Comparison of ENCODE assay signal across 14 cellular contexts in the genomic region with DNA sequence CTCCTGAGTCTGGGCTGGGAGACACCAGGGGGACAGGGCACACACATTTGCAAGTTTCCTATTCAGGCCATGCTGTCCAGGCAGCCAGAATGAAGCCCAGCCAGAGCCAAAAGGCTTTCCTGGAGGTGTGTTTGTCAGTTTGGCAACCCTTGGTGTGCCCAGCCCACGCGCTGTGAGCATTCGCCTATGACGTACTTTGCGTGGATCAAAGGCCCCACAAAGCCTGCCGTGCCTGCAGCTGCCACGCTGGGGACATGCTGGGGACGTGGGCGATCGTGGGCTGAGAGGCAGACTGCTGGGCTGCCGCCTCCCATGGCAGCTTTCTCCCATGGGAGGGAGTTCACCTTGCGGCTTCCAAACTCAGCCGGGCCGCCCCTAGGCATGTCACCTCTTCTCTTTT. TPM values are rescaled to one million over a fixed set of nuclear protein-coding genes. Genes with fewer than 3 reads are reported as not detected.
DNase-seq lines count a peak whose midpoint lies in the region; ATAC-seq and TF ChIP-seq lines count a peak whose summit lies in the region.
"Had no signal": no experiment of that assay in that cellular context is flagged by ENCODE, and none has a peak within 500 bp of the region (broad histone marks: within the 10 kb centered on the region; RNA-seq: fewer than 3 reads in every experiment).

No MANE protein-coding gene starts in this region.

- no peak for ATAC-seq in HG03139 (IDR thresholded peaks at IDR 0.05; ENCODE audit: unreplicated experiment)

- H3K27me3 Mint-ChIP-seq in Caco-2 (ENCODE audit: insufficient read depth, unreplicated experiment), result no peaks in the 10 kb centered on the region

- H3K4me1 Mint-ChIP-seq in Caco-2 (ENCODE audit: low read depth, unreplicated experiment), result peaks cover 10% of the 10 kb centered on the region

- no peaks in the 10 kb centered on the region for H3K9me3 ChIP-seq in Caco-2
- H3K9me3 ChIP-seq: BLaER1 treated with 17β-estradiol and CSF1 and Interleukin-3, amounts not matched to agents 10 nM and 100 nM had no signal

- no peaks in the 10 kb centered on the region for H3K36me3 Mint-ChIP-seq in Caco-2 (ENCODE audit: insufficient read depth, unreplicated experiment)
- H3K36me3 Mint-ChIP-seq: brain had no signal

- BruUV-seq in Caco-2 (replicated peaks; lab: Mats Ljungman, UMichigan), result no TSS peak

- no peaks in the 10 kb centered on the region for H3K9me3 Mint-ChIP-seq in Caco-2 (ENCODE audit: unreplicated experiment)
- H3K9me3 Mint-ChIP-seq: brain had no signal

- H3K4me3 ChIP-seq in dorsolateral prefrontal cortex (peak overlapping the region in 3 of 59 donors; percentile 2 to 17 (median 6)), Caco-2 (ENCODE audit: low read depth, low read length) (no peak overlapping the region)
- H3K4me3 ChIP-seq: BLaER1 treated with 17β-estradiol and CSF1 and Interleukin-3, amounts not matched to agents 10 nM and 100 nM had no signal

- intact Hi-C loops in dorsolateral prefrontal cortex (cut with DNase I), result no loop called here
- intact Hi-C loops in Caco-2 (cut with micrococcal nuclease; ENCODE audit: unreplicated experiment), result no loop called here

- CTCF ChIA-PET in Caco-2 (lab: Charles Lee), result interaction anchor here (0.9 kb wide), 1 partner anchor 555 kb away, joined by 3 read pairs; no protein-coding TSS in a partner anchor

- H3K27ac ChIP-seq in dorsolateral prefrontal cortex, result no peak overlapping the region
- H3K27ac ChIP-seq: BLaER1 treated with 17β-estradiol and CSF1 and Interleukin-3, amounts not matched to agents 10 nM and 100 nM had no signal

- H3K27ac Mint-ChIP-seq in Caco-2 (ENCODE audit: unreplicated experiment), result no peak overlapping the region
- H3K27ac Mint-ChIP-seq: brain had no signal

- no peaks in the 10 kb centered on the region for H3K36me3 ChIP-seq in Caco-2 (ENCODE audit: control insufficient read depth, insufficient read depth, low read length)
- H3K36me3 ChIP-seq: BLaER1 treated with 17β-estradiol and CSF1 and Interleukin-3, amounts not matched to agents 10 nM and 100 nM had no signal

- no peak overlapping the region for H3K4me3 Mint-ChIP-seq in Caco-2 (ENCODE audit: unreplicated experiment)
- H3K4me3 Mint-ChIP-seq: brain had no signal

- H3K4me1 ChIP-seq in Caco-2, result no peaks in the 10 kb centered on the region; the same call in 1 of the 2 replicates

- peak in 3 of 5 donors; percentile 40 to 63 (median 58) for DNase-seq in T-helper 1 cell
- DNase-seq in activated T-cell treated with anti-CD3 and anti-CD28 coated beads for 48 hours (ENCODE audit: low read depth), result peak; percentile 36
- peak in 9 of 10 donors; percentile 21 to 84 (median 59) for DNase-seq in dorsolateral prefrontal cortex
- peak; percentile 83 for DNase-seq in stimulated activated CD4-positive, alpha-beta T cell treated with anti-CD3 and anti-CD28 coated beads, Interleukin-2, amount 100 ng/mL, for 4 hours (ENCODE audit: low read depth)
- DNase-seq in NCI-H128 (lab: John Stamatoyannopoulos, UW; ENCODE audit: unreplicated experiment), result no peak
- no peak for DNase-seq in Caco-2
- DNase-seq in NCI-H2107 treated with DMSO at 0.1 percent for 48 hours (lab: John Stamatoyannopoulos, UW; ENCODE audit: unreplicated experiment), result no peak
- DNase-seq: EL, KG1, NCI-H1930 had no signal

- POLR2A ChIA-PET in Caco-2 (lab: Charles Lee), result no interaction called here

- H3K27me3 ChIP-seq in dorsolateral prefrontal cortex (no peaks in the 10 kb centered on the region), Caco-2 (replicated peaks; ENCODE audit: control insufficient read depth, insufficient read depth, low read length) (no peaks in the 10 kb centered on the region)

- no peak for TF ChIP-seq CTCF in dorsolateral prefrontal cortex (IDR thresholded peaks at IDR 0.05 in 54 of 56, conservative IDR thresholded peaks at IDR 0.05 in 2 of 56; ENCODE audit: low read depth in 1 of 56, partially characterized antibody in 56 of 56)
- no peak for TF ChIP-seq CTCF in Caco-2 (IDR thresholded peaks at IDR 0.05; ENCODE audit: insufficient read depth in 1 of 2, low read depth in 1 of 2, low read length in 1 of 2, severe bottlenecking in 1 of 2, unreplicated experiment in 1 of 2)

RNA-seq across cellular contexts. Expression of a gene that starts 57.5 kb away (rescaled TPM):
- total RNA-seq in dorsolateral prefrontal cortex, result 1 to 10 TPM in 118 of 120 experiments, under 1 TPM in 2; 0.71 to 7.4 (median 2.6) TPM
- total RNA-seq in Caco-2 (2022), result not detected in 2 replicates
- total RNA-seq: RPMI7951 had no signal

Comparison
In these comparisons a context has a peak if more than half of its experiments do, and no peak if none do; other contexts are left out.
1. DNase-seq: peak in T-helper 1 cell (3 of 5), activated T-cell treated with anti-CD3 and anti-CD28 coated beads for 48 hours (single experiment), dorsolateral prefrontal cortex (9 of 10) and stimulated activated CD4-positive, alpha-beta T cell treated with anti-CD3 and anti-CD28 coated beads, Interleukin-2, amount 100 ng/mL, for 4 hours (single experiment); none in NCI-H128 (single experiment), Caco-2 (0 of 2) and NCI-H2107 treated with DMSO at 0.1 percent for 48 hours (single experiment).